20 cellular contexts compared by ENCODE assay signal in the genomic region with DNA sequence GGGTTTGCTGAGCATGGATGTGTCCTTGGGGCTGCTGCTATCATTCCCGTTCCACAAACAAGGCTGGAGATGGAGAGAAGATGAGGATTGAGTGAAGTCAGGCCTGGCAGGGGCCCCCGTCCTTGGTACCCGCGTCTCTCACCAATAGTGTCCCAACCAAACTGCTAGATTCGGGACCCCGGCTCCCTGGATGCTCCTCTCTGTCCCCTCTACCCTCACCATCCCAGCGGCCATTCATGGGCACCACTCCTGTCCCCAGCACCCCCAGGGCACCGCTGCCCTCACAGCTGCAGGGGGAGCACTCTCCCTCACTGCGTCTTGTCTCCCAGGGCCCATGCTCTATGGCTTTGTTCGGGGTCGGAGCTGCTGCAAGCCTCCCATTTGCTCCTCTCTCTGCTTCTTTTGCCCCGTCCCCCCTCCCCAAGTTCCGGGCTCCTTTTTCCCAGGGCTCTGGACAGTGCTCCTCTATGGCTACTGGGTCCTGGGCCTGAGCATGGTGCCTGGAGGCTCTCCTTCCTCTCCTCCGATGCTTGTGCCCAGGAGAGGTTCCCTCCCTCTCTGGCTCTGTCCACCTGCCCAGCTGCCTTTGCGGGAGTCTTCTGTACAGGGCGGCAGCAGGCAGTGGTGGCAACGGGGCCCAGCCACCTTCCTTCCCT.
"Had no signal": no experiment of that assay in that cellular context is flagged by ENCODE, and none has a peak within 500 bp of the region (broad histone marks: within the 10 kb centered on the region; RNA-seq: fewer than 3 reads in every experiment).

No MANE protein-coding gene starts in this region.

- H3K4me1 Mint-ChIP-seq: activated CD4-positive, alpha-beta T cell treated with anti-CD3 and anti-CD28 coated beads, Interleukin-2, amount 10 ng/mL, durations not matched to agents 7 days and 5 days; activated naive CD4-positive, alpha-beta T cell treated with anti-CD3 and anti-CD28 coated beads, Interleukin-2, amount 10 ng/mL, durations not matched to agents 7 days and 5 days; nephron had no signal

- H3K9me3 Mint-ChIP-seq: activated CD4-positive, alpha-beta T cell treated with anti-CD3 and anti-CD28 coated beads, Interleukin-2, amount 10 ng/mL, durations not matched to agents 7 days and 5 days; activated naive CD8-positive, alpha-beta T cell treated with anti-CD3 and anti-CD28 coated beads, Interleukin-2, amount 50 U/mL, for 24 hours; activated T-cell treated with anti-CD3 and anti-CD28 coated beads, Interleukin-2, amount 50 U/mL, for 4 hours had no signal

- H3K4me1 ChIP-seq: colonic mucosa, gastroesophageal sphincter, heart left ventricle, left lung, tibial artery had no signal

- H3K9me3 ChIP-seq: colonic mucosa, gastroesophageal sphincter, heart left ventricle, left lung had no signal

- H3K4me3 Mint-ChIP-seq: activated CD4-positive, alpha-beta T cell treated with anti-CD3 and anti-CD28 coated beads, Interleukin-2, amount 10 ng/mL, durations not matched to agents 7 days and 5 days; activated naive CD4-positive, alpha-beta T cell treated with anti-CD3 and anti-CD28 coated beads, Interleukin-2, amount 10 ng/mL, durations not matched to agents 7 days and 5 days; activated naive CD8-positive, alpha-beta T cell treated with anti-CD3 and anti-CD28 coated beads, Interleukin-2, amount 50 U/mL, for 24 hours; activated T-cell treated with anti-CD3 and anti-CD28 coated beads, Interleukin-2, amount 50 U/mL, for 4 hours; brain; nephron had no signal

- H3K27ac ChIP-seq: colonic mucosa, gastroesophageal sphincter, heart left ventricle, left lung, tibial artery had no signal

- DNase-seq: activated CD4-positive, alpha-beta T cell treated with anti-CD3 and anti-CD28 coated beads, Interleukin-2, amount 10 ng/mL, durations not matched to agents 7 days and 5 days; activated CD8-positive, alpha-beta memory T cell treated with anti-CD3 and anti-CD28 coated beads, Interleukin-2, amount 50 U/mL, for 4 hours; activated naive CD4-positive, alpha-beta T cell treated with anti-CD3 and anti-CD28 coated beads, Interleukin-2, amount 10 ng/mL, durations not matched to agents 7 days and 5 days; activated naive CD8-positive, alpha-beta T cell treated with anti-CD3 and anti-CD28 coated beads, Interleukin-2, amount 50 U/mL, for 24 hours; activated T-cell treated with anti-CD3 and anti-CD28 coated beads, Interleukin-2, amount 50 U/mL, for 4 hours; anterior cingulate cortex; central memory CD4-positive, alpha-beta T cell; colonic mucosa; heart left ventricle; midbrain; occipital lobe; stimulated activated naive CD8-positive, alpha-beta T cell treated with anti-CD3 and anti-CD28 coated beads, Interleukin-15, Interleukin-2, amounts not matched to agents 100 U/mL and 50 U/mL, for 24 hours; substantia nigra; T-helper 9 cell had no signal

- H3K27ac Mint-ChIP-seq: activated CD4-positive, alpha-beta T cell treated with anti-CD3 and anti-CD28 coated beads, Interleukin-2, amount 10 ng/mL, durations not matched to agents 7 days and 5 days; activated naive CD4-positive, alpha-beta T cell treated with anti-CD3 and anti-CD28 coated beads, Interleukin-2, amount 10 ng/mL, durations not matched to agents 7 days and 5 days; activated naive CD8-positive, alpha-beta T cell treated with anti-CD3 and anti-CD28 coated beads, Interleukin-2, amount 50 U/mL, for 24 hours; brain; nephron; progenitor cell of endocrine pancreas had no signal

- H3K36me3 ChIP-seq: colonic mucosa, gastroesophageal sphincter, heart left ventricle, left lung, tibial artery had no signal

- ATAC-seq: activated naive CD8-positive, alpha-beta T cell treated with anti-CD3 and anti-CD28 coated beads, Interleukin-2, amount 50 U/mL, for 24 hours; activated T-cell treated with anti-CD3 and anti-CD28 coated beads, Interleukin-2, amount 50 U/mL, for 4 hours; gastroesophageal sphincter; heart left ventricle; left lung; stimulated activated naive CD8-positive, alpha-beta T cell treated with anti-CD3 and anti-CD28 coated beads, Interleukin-15, Interleukin-2, amounts not matched to agents 100 U/mL and 50 U/mL, for 24 hours had no signal

- H3K36me3 Mint-ChIP-seq: activated naive CD4-positive, alpha-beta T cell treated with anti-CD3 and anti-CD28 coated beads, Interleukin-2, amount 10 ng/mL, durations not matched to agents 7 days and 5 days; brain had no signal

- H3K27me3 ChIP-seq: colonic mucosa had no signal

- H3K4me3 ChIP-seq: colonic mucosa, gastroesophageal sphincter, heart left ventricle, left lung, tibial artery had no signal
